ENCODE assay signal across 14 cellular contexts in genomic region chr1:27141266-27142003, GRCh38. TPM values are rescaled to one million over a fixed set of nuclear protein-coding genes. Genes with fewer than 3 reads are reported as not detected.
A peak's percentile ranks its signal among the peaks of the same experiment; 100 is the strongest.
DNase-seq lines count a peak whose midpoint lies in the region; TF ChIP-seq lines count a peak whose summit lies in the region.
"Had no signal": no experiment of that assay in that cellular context is flagged by ENCODE, and none has a peak within 500 bp of the region (broad histone marks: within the 10 kb centered on the region; RNA-seq: fewer than 3 reads in every experiment).

No MANE protein-coding gene starts in this region.

- no peaks in the 10 kb centered on the region for H3K9me3 Mint-ChIP-seq in mesothelial cell of epicardium
- H3K9me3 Mint-ChIP-seq: neural crest cell had no signal

- TF ChIP-seq POLR2A in erythroblast (IDR thresholded peaks at IDR 0.05; ENCODE audit: low read length): no peak

- no peaks in the 10 kb centered on the region for H3K9me3 ChIP-seq in BLaER1 treated with 17β-estradiol and CSF1 and Interleukin-3, amounts not matched to agents 10 nM and 100 nM (replicated peaks in 1 of 11)
- H3K9me3 ChIP-seq: esophagus squamous epithelium had no signal

- peaks cover 0 to 92% (median 78%) of the 10 kb centered on the region in 11 experiments; a peak in 19 of 22 replicates for H4K20me1 ChIP-seq in BLaER1 treated with 17β-estradiol and CSF1 and Interleukin-3, amounts not matched to agents 10 nM and 100 nM

- H3K4me3 ChIP-seq in BLaER1 treated with 17β-estradiol and CSF1 and Interleukin-3, amounts not matched to agents 10 nM and 100 nM: no peak overlapping the region
- H3K4me3 ChIP-seq in LNCaP clone FGC (ENCODE audit: low read depth, low read length): no peak overlapping the region
- H3K4me3 ChIP-seq: esophagus squamous epithelium had no signal

- peak; percentile 98 for DNase-seq in LNCaP clone FGC (ENCODE audit: low read depth)
- peak; percentile 79 for DNase-seq in SW480 (ENCODE audit: low spot score)
- DNase-seq in mesothelial cell of epicardium (ENCODE audit: low spot score in 2 of 2, unreplicated experiment in 2 of 2): no peak
- DNase-seq in activated effector memory CD4-positive, alpha-beta T cell treated with anti-CD3 and anti-CD28 coated beads, Interleukin-2, amount 50 U/mL, for 16 hours: no peak
- no peak for DNase-seq in NCI-H748 (lab: John Stamatoyannopoulos, UW; ENCODE audit: unreplicated experiment)
- no peak for DNase-seq in erythroblast (lab: John Stamatoyannopoulos, UW)
- no peak for DNase-seq in SHP77 treated with DMSO at 0.1 percent for 48 hours (lab: John Stamatoyannopoulos, UW)
- DNase-seq: activated T-cell treated with anti-CD3 and anti-CD28 coated beads for 4 hours; esophagus squamous epithelium; Kasumi-1; stimulated activated naive CD8-positive, alpha-beta T cell treated with anti-CD3 and anti-CD28 coated beads, Interleukin-15, Interleukin-2, amounts not matched to agents 100 U/mL and 50 U/mL, for 24 hours; T1000 had no signal

- TF ChIP-seq CTCF in LNCaP clone FGC (IDR thresholded peaks at IDR 0.05; ENCODE audit: control insufficient read depth, extremely low read depth, insufficient read depth): no peak
- no peak for TF ChIP-seq CTCF in mesothelial cell of epicardium (IDR thresholded peaks at IDR 0.05; ENCODE audit: unreplicated experiment)

- H3K27ac ChIP-seq in BLaER1 treated with 17β-estradiol and CSF1 and Interleukin-3, amounts not matched to agents 10 nM and 100 nM: peak overlapping the region in 2 of 11 experiments; percentile 20 to 40; a peak in 2 of 22 replicates

- peaks cover 81% of the 10 kb centered on the region for H3K4me1 Mint-ChIP-seq in mesothelial cell of epicardium

- H3K27me3 ChIP-seq in BLaER1 treated with 17β-estradiol and CSF1 and Interleukin-3, amounts not matched to agents 10 nM and 100 nM: no peaks in the 10 kb centered on the region
- H3K27me3 ChIP-seq: esophagus squamous epithelium had no signal

- H3K27ac Mint-ChIP-seq in mesothelial cell of epicardium: peak overlapping the region; percentile 23

- H3K36me3 ChIP-seq in BLaER1 treated with 17β-estradiol and CSF1 and Interleukin-3, amounts not matched to agents 10 nM and 100 nM: peaks cover 0 to 62% (median 18%) of the 10 kb centered on the region in 11 experiments; a peak in 16 of 22 replicates
- H3K36me3 ChIP-seq: esophagus squamous epithelium had no signal

- H3K4me3 Mint-ChIP-seq in mesothelial cell of epicardium: no peak overlapping the region
- H3K4me3 Mint-ChIP-seq: neural crest cell had no signal

- H3K4me2 ChIP-seq in BLaER1 treated with 17β-estradiol and CSF1 and Interleukin-3, amounts not matched to agents 10 nM and 100 nM: peak overlapping the region in 7 of 11 experiments; percentile 41 to 92 (median 52); a peak in 7 of 22 replicates

- no peaks in the 10 kb centered on the region for H3K27me3 Mint-ChIP-seq in mesothelial cell of epicardium (ENCODE audit: low read depth)

- peaks cover 54 to 99% (median 80%) of the 10 kb centered on the region in 10 experiments for H3K4me1 ChIP-seq in BLaER1 treated with 17β-estradiol and CSF1 and Interleukin-3, amounts not matched to agents 10 nM and 100 nM

- no peaks in the 10 kb centered on the region for H3K36me3 Mint-ChIP-seq in mesothelial cell of epicardium

- no peak overlapping the region for H3K9ac ChIP-seq in BLaER1 treated with 17β-estradiol and CSF1 and Interleukin-3, amounts not matched to agents 10 nM and 100 nM

RNA-seq across cellular contexts. Expression of gene SLC9A1, which starts 13.5 kb away (rescaled TPM):
- total RNA-seq in mesothelial cell of epicardium: 32.5 to 34.6 TPM (median 33.9 TPM) in 3 replicates

Comparison
In these comparisons a context has a peak if more than half of its experiments do, and no peak if none do; other contexts are left out.
1. DNase-seq: peak in LNCaP clone FGC (single experiment) and SW480 (single experiment); none in mesothelial cell of epicardium (0 of 2), activated effector memory CD4-positive, alpha-beta T cell treated with anti-CD3 and anti-CD28 coated beads, Interleukin-2, amount 50 U/mL, for 16 hours (single experiment), NCI-H748 (single experiment), erythroblast (0 of 2) and SHP77 treated with DMSO at 0.1 percent for 48 hours (single experiment).